In genomic region chr2:240966906-240967680, GRCh38 we compare ENCODE assay signal across 18 cellular contexts. TPM values are rescaled to one million over a fixed set of nuclear protein-coding genes. Genes with fewer than 3 reads are reported as not detected.
A peak's percentile ranks its signal among the peaks of the same experiment; 100 is the strongest.
DNase-seq lines count a peak whose midpoint lies in the region; ATAC-seq and TF ChIP-seq lines count a peak whose summit lies in the region.
"Had no signal": no experiment of that assay in that cellular context is flagged by ENCODE, and none has a peak within 500 bp of the region (broad histone marks: within the 10 kb centered on the region; RNA-seq: fewer than 3 reads in every experiment).

No MANE protein-coding gene starts in this region.

- H3K4me1 Mint-ChIP-seq in osteocyte (ENCODE audit: unreplicated experiment), result peaks cover 6% of the 10 kb centered on the region
- H3K4me1 Mint-ChIP-seq in activated CD8-positive, alpha-beta T cell treated with anti-CD3 and anti-CD28 coated beads, Interleukin-2, amount 10 ng/mL, durations not matched to agents 7 days and 5 days (ENCODE audit: low read depth), result no peaks in the 10 kb centered on the region
- H3K4me1 Mint-ChIP-seq: CD4-positive, alpha-beta memory T cell; IgD-negative memory B cell had no signal

- intact Hi-C loops in cardiac septum (cut with DNase I) (no loop called here), left cardiac atrium (cut with DNase I) (no loop called here), mucosa of descending colon (cut with DNase I, micrococcal nuclease) (no loop called here)

- H3K9me3 ChIP-seq in WERI-Rb-1 (ENCODE audit: severe bottlenecking) (no peaks in the 10 kb centered on the region), mucosa of descending colon (no peaks in the 10 kb centered on the region), upper lobe of left lung (no peaks in the 10 kb centered on the region)
- H3K9me3 ChIP-seq: left lung, thyroid gland had no signal

- H3K27ac Mint-ChIP-seq in osteocyte (ENCODE audit: unreplicated experiment), result no peak overlapping the region
- H3K27ac Mint-ChIP-seq in activated CD8-positive, alpha-beta T cell treated with anti-CD3 and anti-CD28 coated beads, Interleukin-2, amount 10 ng/mL, durations not matched to agents 7 days and 5 days, result no peak overlapping the region
- H3K27ac Mint-ChIP-seq: CD4-positive, alpha-beta memory T cell; IgD-negative memory B cell had no signal

- no peaks in the 10 kb centered on the region for H3K36me3 Mint-ChIP-seq in osteocyte (ENCODE audit: unreplicated experiment)
- no peaks in the 10 kb centered on the region for H3K36me3 Mint-ChIP-seq in activated CD8-positive, alpha-beta T cell treated with anti-CD3 and anti-CD28 coated beads, Interleukin-2, amount 10 ng/mL, durations not matched to agents 7 days and 5 days (ENCODE audit: low read depth)
- H3K36me3 Mint-ChIP-seq: CD4-positive, alpha-beta memory T cell; IgD-negative memory B cell had no signal

- H3K4me3 Mint-ChIP-seq in osteocyte (ENCODE audit: unreplicated experiment), result no peak overlapping the region
- no peak overlapping the region for H3K4me3 Mint-ChIP-seq in activated CD8-positive, alpha-beta T cell treated with anti-CD3 and anti-CD28 coated beads, Interleukin-2, amount 10 ng/mL, durations not matched to agents 7 days and 5 days
- H3K4me3 Mint-ChIP-seq: CD4-positive, alpha-beta memory T cell had no signal

- POLR2A ChIA-PET in activated CD8-positive, alpha-beta T cell treated with anti-CD3 and anti-CD28 coated beads, Interleukin-2, amount 10 ng/mL, durations not matched to agents 7 days and 5 days (lab: Charles Lee), result no interaction called here

- H3K27me3 Mint-ChIP-seq in osteocyte (ENCODE audit: unreplicated experiment), result peaks cover 18% of the 10 kb centered on the region
- H3K27me3 Mint-ChIP-seq in activated CD8-positive, alpha-beta T cell treated with anti-CD3 and anti-CD28 coated beads, Interleukin-2, amount 10 ng/mL, durations not matched to agents 7 days and 5 days (ENCODE audit: low read depth), result peaks cover 2% of the 10 kb centered on the region

- TF ChIP-seq CTCF in WERI-Rb-1 (IDR thresholded peaks at IDR 0.05; ENCODE audit: low read depth, low read length) (no peak), mucosa of descending colon (IDR thresholded peaks at IDR 0.05) (no peak), upper lobe of left lung (IDR thresholded peaks at IDR 0.05) (no peak), osteocyte (IDR thresholded peaks at IDR 0.05) (no peak)

- no peak overlapping the region for H3K27ac ChIP-seq in WERI-Rb-1
- H3K27ac ChIP-seq in upper lobe of left lung, result no peak overlapping the region
- H3K27ac ChIP-seq: dorsolateral prefrontal cortex, epithelial cell of prostate, left lung, thyroid gland had no signal

- WGBS in upper lobe of left lung, 2 donors, result 81 to 88% methylated on average over 20 to 30 of the region's 32 CpGs

- no peaks in the 10 kb centered on the region for H3K9me3 Mint-ChIP-seq in osteocyte (ENCODE audit: unreplicated experiment)
- H3K9me3 Mint-ChIP-seq in activated CD8-positive, alpha-beta T cell treated with anti-CD3 and anti-CD28 coated beads, Interleukin-2, amount 10 ng/mL, durations not matched to agents 7 days and 5 days (ENCODE audit: insufficient read depth), result no peaks in the 10 kb centered on the region

- no peak overlapping the region for H3K4me3 ChIP-seq in WERI-Rb-1 (ENCODE audit: low read depth, low read length)
- no peak overlapping the region for H3K4me3 ChIP-seq in mucosa of descending colon
- H3K4me3 ChIP-seq in upper lobe of left lung, result no peak overlapping the region
- H3K4me3 ChIP-seq: dorsolateral prefrontal cortex, left lung, thyroid gland had no signal

- no peaks in the 10 kb centered on the region for H3K36me3 ChIP-seq in WERI-Rb-1
- H3K36me3 ChIP-seq in mucosa of descending colon (ENCODE audit: low read depth), result no peaks in the 10 kb centered on the region
- H3K36me3 ChIP-seq in upper lobe of left lung, result no peaks in the 10 kb centered on the region
- H3K36me3 ChIP-seq: left lung, thyroid gland had no signal

- H3K4me1 ChIP-seq in mucosa of descending colon (ENCODE audit: low read depth) (no peaks in the 10 kb centered on the region), upper lobe of left lung (peaks cover 0 to 18% (median 7%) of the 10 kb centered on the region in 4 donors)

- DNase-seq in cardiac septum (ENCODE audit: low spot score), result peak; percentile 67
- DNase-seq in left cardiac atrium, result no peak
- peak; percentile 46 for DNase-seq in WERI-Rb-1
- peak in 1 of 3 donors; percentile 51 for DNase-seq in mucosa of descending colon
- DNase-seq in upper lobe of left lung, result peak; percentile 24 to 74
- DNase-seq in osteocyte (ENCODE audit: extremely low spot score, unreplicated experiment), result no peak
- DNase-seq in stimulated activated CD4-positive, alpha-beta T cell treated with anti-CD3 and anti-CD28 coated beads, Interleukin-1b, Interleukin-23, amount 100 ng/mL, for 48 hours, result no peak
- no peak for DNase-seq in activated CD8-positive, alpha-beta T cell treated with anti-CD3 and anti-CD28 coated beads, Interleukin-2, amount 10 ng/mL, durations not matched to agents 7 days and 5 days
- DNase-seq: activated CD4-positive, CD25-positive, alpha-beta regulatory T cell; CD4-positive, alpha-beta memory T cell; MM.1S; NCI-H187; NCI-H446 treated with DMSO at 0.1 percent for 48 hours; thyroid gland had no signal

- no peak for TF ChIP-seq POLR2A in upper lobe of left lung (IDR thresholded peaks at IDR 0.05)

- CTCF ChIA-PET in activated CD8-positive, alpha-beta T cell treated with anti-CD3 and anti-CD28 coated beads, Interleukin-2, amount 10 ng/mL, durations not matched to agents 7 days and 5 days (lab: Charles Lee), result no interaction called here

- no peak for TF ChIP-seq EP300 in upper lobe of left lung (IDR thresholded peaks at IDR 0.05)

- ATAC-seq in left cardiac atrium, result no peak
- ATAC-seq in mucosa of descending colon, result peak; percentile 53
- ATAC-seq in upper lobe of left lung (ENCODE audit: low FRiP score in 2 of 2), result no peak
- ATAC-seq in activated CD8-positive, alpha-beta T cell treated with anti-CD3 and anti-CD28 coated beads, Interleukin-2, amount 10 ng/mL, durations not matched to agents 7 days and 5 days, result no peak
- ATAC-seq: left lung had no signal

- H3K27me3 ChIP-seq in WERI-Rb-1 (ENCODE audit: insufficient read depth, low read depth, severe bottlenecking) (no peaks in the 10 kb centered on the region), upper lobe of left lung (no peaks in the 10 kb centered on the region)
- H3K27me3 ChIP-seq: left lung, thyroid gland had no signal

RNA-seq across cellular contexts. Expression of gene SNED1, which starts 31.3 kb away (rescaled TPM):
- total RNA-seq in cardiac septum, result 9.7 TPM
- 10 to 100 TPM; 12.2 to 31.9 TPM for total RNA-seq in left cardiac atrium
- total RNA-seq in mucosa of descending colon, result 10 to 100 TPM in 2 of 3 donors, 1 to 10 TPM in 1; 7.0 to 16.3 (median 14.1) TPM
- 100 to 1,000 TPM in 1 of 6 donors, 10 to 100 TPM in 5; 26.0 to 189 (median 38.9) TPM for total RNA-seq in upper lobe of left lung
- 17.6 and 19.4 TPM in 2 replicates for total RNA-seq in osteocyte
- total RNA-seq in activated CD8-positive, alpha-beta T cell treated with anti-CD3 and anti-CD28 coated beads, Interleukin-2, amount 10 ng/mL, durations not matched to agents 7 days and 5 days, result 1 to 10 TPM; 3.4 to 3.5 TPM

Comparison
In these comparisons a context has a peak if more than half of its experiments do, and no peak if none do; other contexts are left out.
1. DNase-seq: peak in cardiac septum (single experiment), WERI-Rb-1 (single experiment) and upper lobe of left lung (2 of 2); none in left cardiac atrium (single experiment), osteocyte (single experiment), stimulated activated CD4-positive, alpha-beta T cell treated with anti-CD3 and anti-CD28 coated beads, Interleukin-1b, Interleukin-23, amount 100 ng/mL, for 48 hours (single experiment) and activated CD8-positive, alpha-beta T cell treated with anti-CD3 and anti-CD28 coated beads, Interleukin-2, amount 10 ng/mL, durations not matched to agents 7 days and 5 days (single experiment).